In genomic region chr16:28975158-28975603, GRCh38 we compare ENCODE assay signal across 9 cellular contexts. TPM values are rescaled to one million over a fixed set of nuclear protein-coding genes. Genes with fewer than 3 reads are reported as not detected.
DNase-seq lines count a peak whose midpoint lies in the region; ATAC-seq, FAIRE-seq and TF ChIP-seq lines count a peak whose summit lies in the region.
"Had no signal": no experiment of that assay in that cellular context is flagged by ENCODE, and none has a peak within 500 bp of the region (broad histone marks: within the 10 kb centered on the region; RNA-seq: fewer than 3 reads in every experiment).

No MANE protein-coding gene starts in this region.

- DNase-seq in astrocyte (ENCODE audit: low read depth) (no peak), HepG2 (ENCODE audit: low spot score) (no peak), type B pancreatic cell (ENCODE audit: extremely low spot score, unreplicated experiment) (no peak), SKM-1 treated with dmso at 0.1 percent for 144 hours (lab: John Stamatoyannopoulos, UW; ENCODE audit: unreplicated experiment) (no peak), HEK293T (ENCODE audit: extremely low spot score) (no peak)

- TF ChIP-seq CTCF in GM12875 (IDR thresholded peaks at IDR 0.05; ENCODE audit: borderline replicate concordance, insufficient read depth, low read depth, low read length) (no peak), astrocyte (IDR thresholded peaks at IDR 0.05; ENCODE audit: insufficient read depth, low read depth, low read length) (no peak), HepG2 (CRISPR knock-in tag; IDR thresholded peaks at IDR 0.05) (no peak), type B pancreatic cell (conservative IDR thresholded peaks at IDR 0.05) (no peak)

- POLR2A ChIA-PET in HepG2 (lab: Yijun Ruan, JAX) (interaction anchor here (1.9 kb wide), 1 partner anchor 152 kb away, joined by 10 read pairs; the partner anchor contains the start of gene ATXN2L), HEK293T (lab: Yijun Ruan, JAX) (no interaction called here)

- H3K4me3 Mint-ChIP-seq in astrocyte (ENCODE audit: unreplicated experiment) (peak overlapping the region; percentile 91), type B pancreatic cell (peak overlapping the region; percentile 97)

- H3K4me3 ChIP-seq in GM12875 (ENCODE audit: low read depth, low read length), result peak overlapping the region; percentile 96
- H3K4me3 ChIP-seq in astrocyte (ENCODE audit: insufficient read depth, low read depth, low read length), result peak overlapping the region; percentile 98
- H3K4me3 ChIP-seq in HepG2 (replicated peaks in 1 of 3; ENCODE audit: insufficient read depth in 1 of 3, low read depth in 2 of 3, low read length in 3 of 3), result peak overlapping the region; percentile 93 to 100 (median 100)

- H4K20me1 ChIP-seq in astrocyte (ENCODE audit: insufficient read depth, low read length) (peaks cover 11% of the 10 kb centered on the region), HepG2 (ENCODE audit: insufficient read depth, low read length) (no peaks in the 10 kb centered on the region)

- FAIRE-seq in astrocyte (lab: Jason Lieb, UNC) (no peak), HepG2 (lab: Jason Lieb, UNC) (no peak)

- H3K27ac Mint-ChIP-seq in astrocyte (ENCODE audit: unreplicated experiment), result peak overlapping the region; percentile 91
- peak overlapping the region; percentile 79 for H3K27ac Mint-ChIP-seq in type B pancreatic cell

- H3K9me3 ChIP-seq in astrocyte (ENCODE audit: insufficient read depth, low read depth, low read length), result no peaks in the 10 kb centered on the region
- H3K9me3 ChIP-seq in HepG2 (ENCODE audit: low read length), result no peaks in the 10 kb centered on the region

- H2AFZ ChIP-seq in astrocyte (ENCODE audit: low read depth, low read length) (peak overlapping the region; percentile 100), HepG2 (ENCODE audit: low read length) (no peak overlapping the region)

- H3K9ac ChIP-seq in astrocyte (ENCODE audit: low read length), result peak overlapping the region; percentile 96
- peak overlapping the region; percentile 88 for H3K9ac ChIP-seq in HepG2 (ENCODE audit: insufficient read depth, low read depth, low read length)

- in situ Hi-C loops in HepG2 (cut with HindIII; ENCODE audit: extremely low pct_ligation_motif_present, low pct_unique_long_range_greater_than_20kb), result no loop called here

- peak; percentile 16 for ATAC-seq in HG03159 (IDR thresholded peaks at IDR 0.05; ENCODE audit: unreplicated experiment)
- ATAC-seq in HepG2, result peak; percentile 28
- ATAC-seq in HG03460 (IDR thresholded peaks at IDR 0.05; ENCODE audit: unreplicated experiment), result no peak

- peaks cover 14% of the 10 kb centered on the region for H3K4me1 ChIP-seq in astrocyte (ENCODE audit: insufficient read depth, low read length)
- H3K4me1 ChIP-seq in HepG2 (ENCODE audit: insufficient read depth, low read length), result peaks cover 24% of the 10 kb centered on the region

- H3K9me3 Mint-ChIP-seq in astrocyte (ENCODE audit: unreplicated experiment) (no peaks in the 10 kb centered on the region), type B pancreatic cell (no peaks in the 10 kb centered on the region)

- TF ChIP-seq POLR2A in HepG2 (IDR thresholded peaks at IDR 0.05; ENCODE audit: insufficient read depth in 1 of 2, low read depth in 2 of 2, low read length in 2 of 2), result no peak

- BruUV-seq in HepG2 (replicated peaks; lab: Mats Ljungman, UMichigan), result no TSS peak

- peak overlapping the region; percentile 99 for H3K4me2 ChIP-seq in astrocyte (ENCODE audit: low read length)
- peak overlapping the region; percentile 94 for H3K4me2 ChIP-seq in HepG2 (ENCODE audit: low read depth, low read length)

- intact Hi-C loops in HepG2 (cut with micrococcal nuclease; ENCODE audit: unreplicated experiment), result no loop called here

- peaks cover 6% of the 10 kb centered on the region for H3K36me3 Mint-ChIP-seq in astrocyte (ENCODE audit: low read depth, unreplicated experiment)
- H3K36me3 Mint-ChIP-seq in type B pancreatic cell, result no peaks in the 10 kb centered on the region

- 4% methylated on average over 26 of the region's 30 CpGs for WGBS in HepG2 (ENCODE audit: low lambda C conversion rate)

- H3K27me3 ChIP-seq in astrocyte (ENCODE audit: insufficient read depth, low read length) (no peaks in the 10 kb centered on the region), HepG2 (ENCODE audit: control insufficient read depth in 1 of 2, insufficient read depth in 2 of 2, low read length in 2 of 2) (no peaks in the 10 kb centered on the region; a peak in 1 of 5 replicates)

- peak overlapping the region; percentile 97 for H3K27ac ChIP-seq in astrocyte (ENCODE audit: low read depth, low read length)
- peak overlapping the region; percentile 48 for H3K27ac ChIP-seq in HepG2 (ENCODE audit: extremely low read length, insufficient read depth, low read length)

- CTCF ChIA-PET in HepG2 (lab: Yijun Ruan, JAX; ENCODE audit: low intra/inter-chr PET ratio, low total read pairs), result no interaction called here
- CTCF ChIA-PET in HEK293T (lab: Yijun Ruan, JAX), result no interaction called here

- TF ChIP-seq EP300 in HepG2 (IDR thresholded peaks at IDR 0.05; ENCODE audit: low read depth in 2 of 2, low read length in 2 of 2) (no peak), HepG2 (CRISPR knock-in tag; IDR thresholded peaks at IDR 0.05; ENCODE audit: borderline replicate concordance) (no peak)

- H3K27me3 Mint-ChIP-seq in astrocyte (ENCODE audit: low read depth, unreplicated experiment) (no peaks in the 10 kb centered on the region), type B pancreatic cell (no peaks in the 10 kb centered on the region)

- H3K4me1 Mint-ChIP-seq in astrocyte (ENCODE audit: low read depth, unreplicated experiment) (peaks cover 6% of the 10 kb centered on the region), type B pancreatic cell (ENCODE audit: unreplicated experiment) (peaks cover 11% of the 10 kb centered on the region)

- H3K36me3 ChIP-seq in astrocyte (ENCODE audit: insufficient read depth, low read length) (peaks cover 5% of the 10 kb centered on the region), HepG2 (replicated peaks in 1 of 2; ENCODE audit: control insufficient read depth in 1 of 2, insufficient read depth in 2 of 2, low read length in 2 of 2) (peaks cover 9 to 11% of the 10 kb centered on the region in 2 experiments; a peak in 3 of 5 replicates)

- no peak for TF ChIP-seq RAD21 in HepG2 (CRISPR knock-in tag; IDR thresholded peaks at IDR 0.05)

- H3K79me2 ChIP-seq in astrocyte (ENCODE audit: insufficient read depth, low read length) (peaks cover 32% of the 10 kb centered on the region), HepG2 (ENCODE audit: insufficient read depth, low read length) (peaks cover 17% of the 10 kb centered on the region)

RNA-seq across cellular contexts. Expression of gene SPNS1, which starts 0.6 kb away (rescaled TPM):
- total RNA-seq in astrocyte, result 57.8 and 65.8 TPM in 2 replicates
- 18.3 and 38.8 TPM in 2 replicates for total RNA-seq in HepG2 (2016; rRNA removed; fragmentation: Illumina TruSeq; extraction: Trizol)
- 13.0 and 15.9 TPM in 2 replicates for total RNA-seq in HepG2 (2016; cell fraction: cytosol; rRNA removed; fragmentation: Illumina TruSeq; extraction: Trizol; ENCODE audit: low read depth)
- 17.8 and 38.0 TPM in 2 replicates for total RNA-seq in HepG2 (2016; cell fraction: insoluble cytoplasmic fraction; rRNA removed; fragmentation: Illumina TruSeq; extraction: Trizol)
- 23.6 and 31.2 TPM in 2 replicates for total RNA-seq in HepG2 (2016; cell fraction: membrane; rRNA removed; fragmentation: Illumina TruSeq; extraction: Trizol)
- total RNA-seq in HepG2 (2016; cell fraction: nucleus; rRNA removed; fragmentation: Illumina TruSeq; extraction: Trizol), result 30.5 and 35.2 TPM in 2 replicates
- polyA plus RNA-seq in HepG2 (2011; rRNA removed), result 24.3 and 25.6 TPM in 2 replicates
- 25.3 and 36.6 TPM in 2 replicates for polyA plus RNA-seq in HepG2 (2011; cell fraction: cytosol; rRNA removed)
- 80.6 and 105 TPM in 2 replicates for polyA plus RNA-seq in HepG2 (2011; cell fraction: nucleus; rRNA removed)
- 25.8 and 30.2 TPM in 2 replicates for polyA plus RNA-seq in HepG2 (2012)
- 16.4 and 19.8 TPM in 2 replicates for polyA plus RNA-seq in HepG2 (2016; cell fraction: cytosol; fragmentation: Illumina TruSeq; extraction: Trizol; ENCODE audit: low read depth)
- polyA plus RNA-seq in HepG2 (2016; cell fraction: insoluble cytoplasmic fraction; fragmentation: Illumina TruSeq; extraction: Trizol; ENCODE audit: low read depth), result 25.1 and 26.7 TPM in 2 replicates
- polyA plus RNA-seq in HepG2 (2016; cell fraction: membrane; fragmentation: Illumina TruSeq; extraction: Trizol; ENCODE audit: low read depth), result 23.9 and 29.7 TPM in 2 replicates
- polyA plus RNA-seq in HepG2 (2016; cell fraction: nucleus; fragmentation: Illumina TruSeq; extraction: Trizol; ENCODE audit: insufficient read depth, low read depth), result 75.3 and 81.1 TPM in 2 replicates
- 60.3 and 75.2 TPM in 2 replicates for polyA minus RNA-seq in HepG2 (2011; rRNA and poly(A)+ RNA removed; ENCODE audit: low replicate concordance)
- 27.4 and 28.1 TPM in 2 replicates for polyA minus RNA-seq in HepG2 (2011; cell fraction: cytosol; rRNA and poly(A)+ RNA removed)
- polyA minus RNA-seq in HepG2 (2011; cell fraction: nucleus; rRNA and poly(A)+ RNA removed), result 11.1 and 11.8 TPM in 2 replicates
- 54.5 and 61.2 TPM in 2 replicates for total RNA-seq in type B pancreatic cell (ENCODE audit: low replicate concordance)

RNA-seq across cellular contexts. Expression of gene LAT, which starts 9.7 kb away (rescaled TPM):
- total RNA-seq in astrocyte (2.6 and 3.3 TPM in 2 replicates), HepG2 (2016; rRNA removed; fragmentation: Illumina TruSeq; extraction: Trizol) (0.28 and 2.0 TPM in 2 replicates), type B pancreatic cell (ENCODE audit: low replicate concordance) (3.8 and 8.5 TPM in 2 replicates)
- 0.71 and 1.1 TPM in 2 replicates for total RNA-seq in HepG2 (2016; cell fraction: cytosol; rRNA removed; fragmentation: Illumina TruSeq; extraction: Trizol; ENCODE audit: low read depth)
- 0.19 and 2.0 TPM in 2 replicates for total RNA-seq in HepG2 (2016; cell fraction: insoluble cytoplasmic fraction; rRNA removed; fragmentation: Illumina TruSeq; extraction: Trizol)
- 1.5 and 1.8 TPM in 2 replicates for total RNA-seq in HepG2 (2016; cell fraction: membrane; rRNA removed; fragmentation: Illumina TruSeq; extraction: Trizol)
- 2.0 and 3.6 TPM in 2 replicates for total RNA-seq in HepG2 (2016; cell fraction: nucleus; rRNA removed; fragmentation: Illumina TruSeq; extraction: Trizol)
- 3.0 and 4.3 TPM in 2 replicates for polyA plus RNA-seq in HepG2 (2011; rRNA removed)
- polyA plus RNA-seq in HepG2 (2011; cell fraction: cytosol; rRNA removed), result 1.2 and 1.3 TPM in 2 replicates
- polyA plus RNA-seq in HepG2 (2011; cell fraction: nucleus; rRNA removed), result 42.2 and 55.6 TPM in 2 replicates
- polyA plus RNA-seq in HepG2 (2012), result 2.4 and 3.0 TPM in 2 replicates
- polyA plus RNA-seq in HepG2 (2016; cell fraction: cytosol; fragmentation: Illumina TruSeq; extraction: Trizol; ENCODE audit: low read depth), result 1.5 and 2.0 TPM in 2 replicates
- polyA plus RNA-seq in HepG2 (2016; cell fraction: insoluble cytoplasmic fraction; fragmentation: Illumina TruSeq; extraction: Trizol; ENCODE audit: low read depth), result 0.61 and 1.5 TPM in 2 replicates
- 0.76 and 1.3 TPM in 2 replicates for polyA plus RNA-seq in HepG2 (2016; cell fraction: membrane; fragmentation: Illumina TruSeq; extraction: Trizol; ENCODE audit: low read depth)
- polyA plus RNA-seq in HepG2 (2016; cell fraction: nucleus; fragmentation: Illumina TruSeq; extraction: Trizol; ENCODE audit: insufficient read depth, low read depth), result 21.1 and 21.3 TPM in 2 replicates
- 0.65 and 2.3 TPM in 2 replicates for polyA minus RNA-seq in HepG2 (2011; rRNA and poly(A)+ RNA removed; ENCODE audit: low replicate concordance)
- polyA minus RNA-seq in HepG2 (2011; cell fraction: cytosol; rRNA and poly(A)+ RNA removed), result not detected in 2 replicates
- 3.9 and 4.8 TPM in 2 replicates for polyA minus RNA-seq in HepG2 (2011; cell fraction: nucleus; rRNA and poly(A)+ RNA removed)

RNA-seq across cellular contexts. Expression of gene NFATC2IP, which starts 24.4 kb away (rescaled TPM):
- 25.0 and 32.6 TPM in 2 replicates for total RNA-seq in astrocyte
- 18.2 and 32.1 TPM in 2 replicates for total RNA-seq in HepG2 (2016; rRNA removed; fragmentation: Illumina TruSeq; extraction: Trizol)
- 8.8 and 9.0 TPM in 2 replicates for total RNA-seq in HepG2 (2016; cell fraction: cytosol; rRNA removed; fragmentation: Illumina TruSeq; extraction: Trizol; ENCODE audit: low read depth)
- total RNA-seq in HepG2 (2016; cell fraction: insoluble cytoplasmic fraction; rRNA removed; fragmentation: Illumina TruSeq; extraction: Trizol), result 16.5 and 31.5 TPM in 2 replicates
- 13.0 and 14.4 TPM in 2 replicates for total RNA-seq in HepG2 (2016; cell fraction: membrane; rRNA removed; fragmentation: Illumina TruSeq; extraction: Trizol)
- 39.2 and 44.2 TPM in 2 replicates for total RNA-seq in HepG2 (2016; cell fraction: nucleus; rRNA removed; fragmentation: Illumina TruSeq; extraction: Trizol)
- polyA plus RNA-seq in HepG2 (2011; rRNA removed), result 46.6 and 48.5 TPM in 2 replicates
- polyA plus RNA-seq in HepG2 (2011; cell fraction: cytosol; rRNA removed), result 17.8 and 17.9 TPM in 2 replicates
- 95.6 and 102 TPM in 2 replicates for polyA plus RNA-seq in HepG2 (2011; cell fraction: nucleus; rRNA removed)
- polyA plus RNA-seq in HepG2 (2012), result 21.4 and 26.1 TPM in 2 replicates
- 2.0 and 2.2 TPM in 2 replicates for polyA plus RNA-seq in HepG2 (2016; cell fraction: cytosol; fragmentation: Illumina TruSeq; extraction: Trizol; ENCODE audit: low read depth)
- 17.1 and 18.6 TPM in 2 replicates for polyA plus RNA-seq in HepG2 (2016; cell fraction: insoluble cytoplasmic fraction; fragmentation: Illumina TruSeq; extraction: Trizol; ENCODE audit: low read depth)
- 5.0 and 5.5 TPM in 2 replicates for polyA plus RNA-seq in HepG2 (2016; cell fraction: membrane; fragmentation: Illumina TruSeq; extraction: Trizol; ENCODE audit: low read depth)
- polyA plus RNA-seq in HepG2 (2016; cell fraction: nucleus; fragmentation: Illumina TruSeq; extraction: Trizol; ENCODE audit: insufficient read depth, low read depth), result 172 and 177 TPM in 2 replicates
- polyA minus RNA-seq in HepG2 (2011; rRNA and poly(A)+ RNA removed; ENCODE audit: low replicate concordance), result 44.3 and 90.2 TPM in 2 replicates
- polyA minus RNA-seq in HepG2 (2011; cell fraction: cytosol; rRNA and poly(A)+ RNA removed), result 8.3 and 8.6 TPM in 2 replicates
- 49.6 and 61.2 TPM in 2 replicates for polyA minus RNA-seq in HepG2 (2011; cell fraction: nucleus; rRNA and poly(A)+ RNA removed)
- total RNA-seq in type B pancreatic cell (ENCODE audit: low replicate concordance), result 41.3 and 64.4 TPM in 2 replicates

RNA-seq across cellular contexts. Expression of gene CD19, which starts 43.4 kb away (rescaled TPM):
- total RNA-seq in astrocyte (not detected in 2 replicates), HepG2 (2016; rRNA removed; fragmentation: Illumina TruSeq; extraction: Trizol) (0.48 and 0.55 TPM in 2 replicates), type B pancreatic cell (ENCODE audit: low replicate concordance) (not detected in 2 replicates)
- 0.26 TPM in 1 of 2 replicates, not detected in the other for total RNA-seq in HepG2 (2016; cell fraction: cytosol; rRNA removed; fragmentation: Illumina TruSeq; extraction: Trizol; ENCODE audit: low read depth)
- total RNA-seq in HepG2 (2016; cell fraction: insoluble cytoplasmic fraction; rRNA removed; fragmentation: Illumina TruSeq; extraction: Trizol), result 0.34 and 0.37 TPM in 2 replicates
- total RNA-seq in HepG2 (2016; cell fraction: membrane; rRNA removed; fragmentation: Illumina TruSeq; extraction: Trizol), result 0.24 TPM in 1 of 2 replicates, not detected in the other
- total RNA-seq in HepG2 (2016; cell fraction: nucleus; rRNA removed; fragmentation: Illumina TruSeq; extraction: Trizol), result not detected in 2 replicates
- 1.1 and 1.2 TPM in 2 replicates for polyA plus RNA-seq in HepG2 (2011; rRNA removed)
- polyA plus RNA-seq in HepG2 (2011; cell fraction: cytosol; rRNA removed), result 0.92 and 2.2 TPM in 2 replicates
- 2.1 and 2.5 TPM in 2 replicates for polyA plus RNA-seq in HepG2 (2011; cell fraction: nucleus; rRNA removed)
- 1.6 and 2.5 TPM in 2 replicates for polyA plus RNA-seq in HepG2 (2012)
- 0.05 and 0.07 TPM in 2 replicates for polyA plus RNA-seq in HepG2 (2016; cell fraction: cytosol; fragmentation: Illumina TruSeq; extraction: Trizol; ENCODE audit: low read depth)
- 0.64 and 0.67 TPM in 2 replicates for polyA plus RNA-seq in HepG2 (2016; cell fraction: insoluble cytoplasmic fraction; fragmentation: Illumina TruSeq; extraction: Trizol; ENCODE audit: low read depth)
- polyA plus RNA-seq in HepG2 (2016; cell fraction: membrane; fragmentation: Illumina TruSeq; extraction: Trizol; ENCODE audit: low read depth), result 0.10 TPM in 1 of 2 replicates, not detected in the other
- 0.32 and 0.45 TPM in 2 replicates for polyA plus RNA-seq in HepG2 (2016; cell fraction: nucleus; fragmentation: Illumina TruSeq; extraction: Trizol; ENCODE audit: insufficient read depth, low read depth)
- 0.07 and 1.0 TPM in 2 replicates for polyA minus RNA-seq in HepG2 (2011; rRNA and poly(A)+ RNA removed; ENCODE audit: low replicate concordance)
- polyA minus RNA-seq in HepG2 (2011; cell fraction: cytosol; rRNA and poly(A)+ RNA removed), result not detected in 2 replicates
- 0.39 and 0.75 TPM in 2 replicates for polyA minus RNA-seq in HepG2 (2011; cell fraction: nucleus; rRNA and poly(A)+ RNA removed)
- total RNA-seq: T-helper 2 cell treated with Interferon-gamma antibody and Interleukin-4, amounts not matched to agents 100 ng/mL and 5 ng/mL, for 36 hours had no signal

RNA-seq across cellular contexts. Expression of gene RABEP2, which starts 50.1 kb away (rescaled TPM):
- total RNA-seq in astrocyte (18.6 and 19.4 TPM in 2 replicates), HepG2 (2016; rRNA removed; fragmentation: Illumina TruSeq; extraction: Trizol) (16.1 and 18.4 TPM in 2 replicates), type B pancreatic cell (ENCODE audit: low replicate concordance) (23.3 and 44.4 TPM in 2 replicates)
- total RNA-seq in HepG2 (2016; cell fraction: cytosol; rRNA removed; fragmentation: Illumina TruSeq; extraction: Trizol; ENCODE audit: low read depth), result 2.9 and 3.6 TPM in 2 replicates
- total RNA-seq in HepG2 (2016; cell fraction: insoluble cytoplasmic fraction; rRNA removed; fragmentation: Illumina TruSeq; extraction: Trizol), result 13.9 and 19.6 TPM in 2 replicates
- total RNA-seq in HepG2 (2016; cell fraction: membrane; rRNA removed; fragmentation: Illumina TruSeq; extraction: Trizol), result 7.5 and 8.4 TPM in 2 replicates
- total RNA-seq in HepG2 (2016; cell fraction: nucleus; rRNA removed; fragmentation: Illumina TruSeq; extraction: Trizol), result 10.2 and 11.4 TPM in 2 replicates
- polyA plus RNA-seq in HepG2 (2011; rRNA removed), result 10.8 and 12.4 TPM in 2 replicates
- 8.5 and 13.3 TPM in 2 replicates for polyA plus RNA-seq in HepG2 (2011; cell fraction: cytosol; rRNA removed)
- 28.2 and 32.3 TPM in 2 replicates for polyA plus RNA-seq in HepG2 (2011; cell fraction: nucleus; rRNA removed)
- 5.7 and 7.3 TPM in 2 replicates for polyA plus RNA-seq in HepG2 (2012)
- 1.9 and 2.8 TPM in 2 replicates for polyA plus RNA-seq in HepG2 (2016; cell fraction: cytosol; fragmentation: Illumina TruSeq; extraction: Trizol; ENCODE audit: low read depth)
- 9.8 and 12.4 TPM in 2 replicates for polyA plus RNA-seq in HepG2 (2016; cell fraction: insoluble cytoplasmic fraction; fragmentation: Illumina TruSeq; extraction: Trizol; ENCODE audit: low read depth)
- polyA plus RNA-seq in HepG2 (2016; cell fraction: membrane; fragmentation: Illumina TruSeq; extraction: Trizol; ENCODE audit: low read depth), result 4.5 and 4.9 TPM in 2 replicates
- 17.2 and 17.9 TPM in 2 replicates for polyA plus RNA-seq in HepG2 (2016; cell fraction: nucleus; fragmentation: Illumina TruSeq; extraction: Trizol; ENCODE audit: insufficient read depth, low read depth)
- polyA minus RNA-seq in HepG2 (2011; rRNA and poly(A)+ RNA removed; ENCODE audit: low replicate concordance), result 5.5 and 7.5 TPM in 2 replicates
- polyA minus RNA-seq in HepG2 (2011; cell fraction: cytosol; rRNA and poly(A)+ RNA removed), result 5.5 and 7.4 TPM in 2 replicates
- polyA minus RNA-seq in HepG2 (2011; cell fraction: nucleus; rRNA and poly(A)+ RNA removed), result 6.2 and 7.5 TPM in 2 replicates
